Comparison of ENCODE assay signal across 8 cellular contexts in the genomic region with DNA sequence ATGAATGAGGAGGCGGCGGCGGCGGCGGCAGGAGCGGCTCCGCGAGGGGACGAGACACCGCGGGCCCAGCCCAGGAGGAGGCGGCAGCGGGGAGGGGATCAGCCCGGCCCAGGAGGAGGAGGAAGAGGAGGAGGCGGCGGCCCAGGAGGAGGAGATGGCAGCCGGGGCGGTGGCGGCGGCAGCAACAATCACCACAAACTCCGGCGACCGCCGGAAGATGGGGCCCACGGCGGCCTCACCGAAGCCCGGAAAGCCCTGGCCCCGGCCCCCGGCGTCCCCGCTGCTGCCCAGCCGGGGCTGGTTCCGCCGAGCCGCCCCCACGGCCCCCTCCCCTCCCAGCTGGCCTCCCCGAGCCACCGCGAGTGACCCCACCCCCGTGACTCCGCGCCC. TPM values are rescaled to one million over a fixed set of nuclear protein-coding genes. Genes with fewer than 3 reads are reported as not detected.
DNase-seq lines count a peak whose midpoint lies in the region; ATAC-seq and TF ChIP-seq lines count a peak whose summit lies in the region.
"Not testable (repeated sequence)": the region's sequence is repeated elsewhere in the genome, so short reads cannot be mapped to it uniquely, and the experiment has no call there.

No MANE protein-coding gene starts in this region.

- H2BK120ac ChIP-seq in neuronal stem cell (ENCODE audit: low read depth, low read length), result not testable (repeated sequence)

- H3K18ac ChIP-seq in neuronal stem cell (ENCODE audit: low read length), result not testable (repeated sequence)

- H3K4ac ChIP-seq in neuronal stem cell (ENCODE audit: low read length), result not testable (repeated sequence)

- H4K8ac ChIP-seq in neuronal stem cell (ENCODE audit: low read depth, low read length), result not testable (repeated sequence)

- not testable (repeated sequence) for H3K23ac ChIP-seq in neuronal stem cell (ENCODE audit: low read depth, low read length, poor library complexity)

- not testable (repeated sequence) for H2AFZ ChIP-seq in SU-DHL-6 (ENCODE audit: low read depth, low read length, severe bottlenecking)
- H2AFZ ChIP-seq in neuronal stem cell (ENCODE audit: low read length), result peak overlapping the region; percentile 61

- H3K27ac ChIP-seq in SU-DHL-6 (ENCODE audit: low read depth, low read length), result peak overlapping the region; percentile 99
- H3K27ac ChIP-seq in foreskin keratinocyte, result not testable (repeated sequence)
- H3K27ac ChIP-seq in neuronal stem cell (replicated peaks; ENCODE audit: low read length), result peak overlapping the region; percentile 99

- H3K4me3 ChIP-seq in SU-DHL-6 (ENCODE audit: insufficient read depth, low read length, poor library complexity, severe bottlenecking), result not testable (repeated sequence)
- H3K4me3 ChIP-seq in neuronal stem cell (ENCODE audit: low read length in 2 of 2), result peak overlapping the region; percentile 64 to 92

- not testable (repeated sequence) for H2BK15ac ChIP-seq in neuronal stem cell (ENCODE audit: low read length)

- TF ChIP-seq CTCF in SU-DHL-6 (IDR thresholded peaks at IDR 0.05; ENCODE audit: insufficient read depth, low read length, poor library complexity, severe bottlenecking); foreskin keratinocyte (conservative IDR thresholded peaks at IDR 0.05): not testable (repeated sequence)

- H3K9me2 ChIP-seq in SU-DHL-6 (replicated peaks; ENCODE audit: insufficient read depth, low read length), result not testable (repeated sequence)

- not testable (repeated sequence) for H3K9me3 ChIP-seq in SU-DHL-6 (ENCODE audit: insufficient read depth, low read length); neuronal stem cell (replicated peaks in 1 of 2; ENCODE audit: control insufficient read depth in 2 of 2, insufficient read depth in 1 of 2, low read depth in 1 of 2, low read length in 2 of 2)

- TF ChIP-seq EP300 in Ishikawa (IDR thresholded peaks at IDR 0.05; ENCODE audit: borderline replicate concordance), result not testable (repeated sequence)

- peaks cover 24% of the 10 kb centered on the region; the same call in 1 of the 2 replicates for H4K20me1 ChIP-seq in SU-DHL-6 (ENCODE audit: low read depth, low read length)

- H3K36me3 Mint-ChIP-seq in stimulated activated naive B cell treated with anti-CD40 and anti-IgM and Interleukin-4, amounts not matched to agents 10 μg/mL and 1 μg/mL and 100 μg/mL, for 72 hours, result peaks cover 13 to 19% of the 10 kb centered on the region in 2 donors

- peak overlapping the region; percentile 71 for H2BK5ac ChIP-seq in neuronal stem cell (ENCODE audit: low read length)

- H3K4me2 ChIP-seq in SU-DHL-6 (ENCODE audit: low read depth, low read length, poor library complexity, severe bottlenecking); neuronal stem cell (ENCODE audit: insufficient read depth, low read length, poor library complexity, severe bottlenecking): not testable (repeated sequence)

- H3K79me2 ChIP-seq in SU-DHL-6 (ENCODE audit: insufficient read depth, low read length), result peaks cover 45% of the 10 kb centered on the region

- H3K27me3 Mint-ChIP-seq in stimulated activated naive B cell treated with anti-CD40 and anti-IgM and Interleukin-4, amounts not matched to agents 10 μg/mL and 1 μg/mL and 100 μg/mL, for 72 hours, result not testable (repeated sequence)

- not testable (repeated sequence) for H3K36me3 ChIP-seq in SU-DHL-6 (ENCODE audit: low read length); neuronal stem cell (replicated peaks in 1 of 2; ENCODE audit: control insufficient read depth in 2 of 2, insufficient read depth in 2 of 2, low read length in 2 of 2)

- H3K4me3 Mint-ChIP-seq in stimulated activated naive B cell treated with anti-CD40 and anti-IgM and Interleukin-4, amounts not matched to agents 10 μg/mL and 1 μg/mL and 100 μg/mL, for 72 hours, result peak overlapping the region; percentile 63 to 64

- H3K27me3 ChIP-seq in SU-DHL-6 (ENCODE audit: low read length); foreskin keratinocyte; neuronal stem cell (ENCODE audit: control insufficient read depth in 3 of 3, insufficient read depth in 3 of 3, low read depth in 1 of 3, low read length in 3 of 3): not testable (repeated sequence)

- H3K9me3 Mint-ChIP-seq in stimulated activated naive B cell treated with anti-CD40 and anti-IgM and Interleukin-4, amounts not matched to agents 10 μg/mL and 1 μg/mL and 100 μg/mL, for 72 hours, result not testable (repeated sequence)

- TF ChIP-seq RAD21 in Ishikawa (IDR thresholded peaks at IDR 0.05; ENCODE audit: low read depth), result not testable (repeated sequence)

- no CpG with 5 or more reads among the region's 43 CpGs for WGBS in neuronal stem cell (ENCODE audit: extremely low coverage in 2 of 2, insufficient read length in 2 of 2, insufficient replicate concordance in 1 of 2), 2 donors

- H4K91ac ChIP-seq in neuronal stem cell (ENCODE audit: low read depth, low read length, poor library complexity), result not testable (repeated sequence)

- H3K9ac ChIP-seq in SU-DHL-6 (ENCODE audit: low read length) (peak overlapping the region; percentile 93), neuronal stem cell (ENCODE audit: low read depth, low read length, poor library complexity) (peak overlapping the region; percentile 70)

- peaks cover 19 to 50% of the 10 kb centered on the region in 2 donors for H3K4me1 Mint-ChIP-seq in stimulated activated naive B cell treated with anti-CD40 and anti-IgM and Interleukin-4, amounts not matched to agents 10 μg/mL and 1 μg/mL and 100 μg/mL, for 72 hours

- H2AK5ac ChIP-seq in neuronal stem cell (ENCODE audit: low read depth, low read length), result not testable (repeated sequence)

- H3K14ac ChIP-seq in neuronal stem cell (ENCODE audit: low read length), result not testable (repeated sequence)

- H3F3A ChIP-seq in SU-DHL-6 (ENCODE audit: insufficient read depth), result peaks cover 23% of the 10 kb centered on the region

- H3K4me1 ChIP-seq in foreskin keratinocyte, result peaks cover 19% of the 10 kb centered on the region
- H3K4me1 ChIP-seq in neuronal stem cell (ENCODE audit: control insufficient read depth in 2 of 2, insufficient read depth in 1 of 2, low read depth in 1 of 2, low read length in 2 of 2), result not testable (repeated sequence)

- not testable (repeated sequence) for H3K79me1 ChIP-seq in neuronal stem cell (ENCODE audit: low read depth, low read length)

- peak; percentile 72 for ATAC-seq in foreskin keratinocyte
- ATAC-seq in stimulated activated naive B cell treated with anti-CD40 and anti-IgM and Interleukin-4, amounts not matched to agents 10 μg/mL and 1 μg/mL and 100 μg/mL, for 72 hours (replicated peaks), result peak; percentile 62 to 70

- H3K27ac Mint-ChIP-seq in stimulated activated naive B cell treated with anti-CD40 and anti-IgM and Interleukin-4, amounts not matched to agents 10 μg/mL and 1 μg/mL and 100 μg/mL, for 72 hours, result peak overlapping the region; percentile 65

- not testable (repeated sequence) for H2BK12ac ChIP-seq in neuronal stem cell (ENCODE audit: low read length)

- DNase-seq in ELR (ENCODE audit: low read depth) (peak; percentile 52), H4 (ENCODE audit: low spot score) (peak; percentile 5), activated gamma-delta T cell treated with Interleukin-2 at 50 U/mL for 16 hours (peak; percentile 66), foreskin keratinocyte (peak in 1 of 2 donors; percentile 17), neuronal stem cell (ENCODE audit: low spot score) (peak; percentile 11)
- peak; percentile 66 for DNase-seq in stimulated activated naive B cell treated with anti-CD40 and anti-IgM and Interleukin-4, amounts not matched to agents 10 μg/mL and 1 μg/mL and 100 μg/mL, for 72 hours

TF ChIP-seq in Ishikawa, 13 proteins besides CTCF, POLR2A, EP300 and RAD21:
- peak; percentile 5; the same call in 1 of the 2 replicates for TF ChIP-seq TAF1 (IDR thresholded peaks at IDR 0.05; ENCODE audit: low read depth)

RNA-seq across cellular contexts. Expression of gene MEMO1, which starts 0.5 kb away (rescaled TPM):
- total RNA-seq in H4 (2014; rRNA removed; shearing (Covaris generic)), result 23.1 and 31.4 TPM in 2 replicates
- 75.4 and 79.2 TPM in 2 replicates for total RNA-seq in foreskin keratinocyte
- 56.1 and 63.1 TPM in 2 replicates for polyA plus RNA-seq in foreskin keratinocyte
- polyA plus RNA-seq in neuronal stem cell (2013, experiment 1 of 2), result 24.6 TPM
- 24.7 TPM for polyA plus RNA-seq in neuronal stem cell (2013, experiment 2 of 2)

RNA-seq across cellular contexts. Expression of gene DPY30, which starts 29.3 kb away (rescaled TPM):
- 72.2 and 86.0 TPM in 2 replicates for total RNA-seq in H4 (2014; rRNA removed; shearing (Covaris generic))
- 84.8 and 93.8 TPM in 2 replicates for total RNA-seq in foreskin keratinocyte
- 134 and 141 TPM in 2 replicates for polyA plus RNA-seq in foreskin keratinocyte
- 192 TPM for polyA plus RNA-seq in neuronal stem cell (2013, experiment 1 of 2)
- 194 TPM for polyA plus RNA-seq in neuronal stem cell (2013, experiment 2 of 2)

RNA-seq across cellular contexts. Expression of gene SPAST, which starts 53.1 kb away (rescaled TPM):
- total RNA-seq in H4 (2014; rRNA removed; shearing (Covaris generic)), result 5.3 and 9.4 TPM in 2 replicates
- 12.7 and 13.6 TPM in 2 replicates for total RNA-seq in foreskin keratinocyte
- 3.0 and 3.1 TPM in 2 replicates for polyA plus RNA-seq in foreskin keratinocyte
- polyA plus RNA-seq in neuronal stem cell (2013, experiment 1 of 2), result 18.8 TPM
- polyA plus RNA-seq in neuronal stem cell (2013, experiment 2 of 2), result 20.5 TPM
